ENCODE assay signal across 8 cellular contexts in the genomic region with DNA sequence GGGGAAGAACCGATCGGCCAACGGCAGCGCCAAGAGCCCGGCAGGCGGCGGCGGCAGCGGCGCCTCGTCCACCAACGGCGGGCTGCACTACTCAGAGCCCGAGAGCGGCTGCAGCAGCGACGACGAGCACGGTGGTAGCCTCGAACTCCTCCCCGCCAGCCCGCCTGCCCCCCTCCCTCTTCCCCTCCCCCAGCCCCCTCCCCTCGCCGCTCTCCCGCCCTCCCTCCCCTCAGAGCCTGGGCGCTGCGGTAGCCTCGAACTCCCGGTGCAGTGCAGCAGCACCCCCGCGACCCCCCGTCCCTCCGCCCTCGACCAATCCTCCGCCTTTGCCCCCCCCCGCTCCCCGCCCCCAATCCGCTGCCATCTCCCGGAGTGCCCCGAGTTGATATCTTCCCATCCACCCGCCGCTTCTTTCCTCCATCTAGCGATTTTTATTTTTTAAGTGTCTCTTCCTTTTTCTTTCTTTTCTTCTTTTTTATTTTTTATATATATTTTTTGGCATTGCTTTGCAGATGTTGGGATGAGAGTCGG. TPM values are rescaled to one million over a fixed set of nuclear protein-coding genes. Genes with fewer than 3 reads are reported as not detected.
DNase-seq lines count a peak whose midpoint lies in the region; ATAC-seq and TF ChIP-seq lines count a peak whose summit lies in the region.

No MANE protein-coding gene starts in this region.

- H3K9ac ChIP-seq in endodermal cell (ENCODE audit: extremely low read depth, low read length, poor library complexity, severe bottlenecking) (peak overlapping the region; percentile 83), stomach smooth muscle (ENCODE audit: low read length in 2 of 2) (peak overlapping the region; percentile 71 to 77)

- H3K36me3 Mint-ChIP-seq in endodermal cell (ENCODE audit: low read depth): peaks cover 28% of the 10 kb centered on the region

- POLR2A ChIA-PET in BJ (lab: Charles Lee): no interaction called here

- H3K27ac Mint-ChIP-seq in endodermal cell: peak overlapping the region; percentile 88

- H3K36me3 ChIP-seq in BJ (ENCODE audit: control insufficient read depth, insufficient read depth, low read length): no peaks in the 10 kb centered on the region
- H3K36me3 ChIP-seq in WERI-Rb-1: peaks cover 29% of the 10 kb centered on the region
- H3K36me3 ChIP-seq in endodermal cell (ENCODE audit: control insufficient read depth, insufficient read depth, low read length): peaks cover 27% of the 10 kb centered on the region
- peaks cover 0 to 2% of the 10 kb centered on the region in 2 donors for H3K36me3 ChIP-seq in stomach smooth muscle (ENCODE audit: control insufficient read depth in 2 of 2, insufficient read depth in 2 of 2, low read length in 2 of 2)

- H3K4me3 Mint-ChIP-seq in endodermal cell: peak overlapping the region; percentile 85

- H3K4me1 Mint-ChIP-seq in endodermal cell: peaks cover 23% of the 10 kb centered on the region

- H3K9me3 Mint-ChIP-seq in endodermal cell: no peaks in the 10 kb centered on the region

- no peak for DNase-seq in BJ (ENCODE audit: low read depth)
- peak; percentile 53 to 58 for DNase-seq in Kasumi-1 (lab: John Stamatoyannopoulos, UW)
- DNase-seq in WERI-Rb-1: peak; percentile 89
- no peak for DNase-seq in endodermal cell
- DNase-seq in superior temporal gyrus (ENCODE audit: extremely low spot score): no peak

- peak overlapping the region; percentile 99 for H3K4me3 ChIP-seq in BJ (ENCODE audit: low read depth, low read length)
- H3K4me3 ChIP-seq in WERI-Rb-1 (ENCODE audit: low read depth, low read length): peak overlapping the region; percentile 92
- peak overlapping the region; percentile 95 for H3K4me3 ChIP-seq in endodermal cell (ENCODE audit: low read length)
- peak overlapping the region; percentile 78 for H3K4me3 ChIP-seq in mononuclear cell (ENCODE audit: low read length)
- H3K4me3 ChIP-seq in stomach smooth muscle (ENCODE audit: low read length in 2 of 2): peak overlapping the region; percentile 90

- 0% methylated on average over 3 to 33 of the region's 44 CpGs for WGBS in endodermal cell (ENCODE audit: insufficient coverage in 1 of 2, insufficient read length in 1 of 2), 2 experiments

- peak; percentile 6 for ATAC-seq in GM18861 (IDR thresholded peaks at IDR 0.05; ENCODE audit: unreplicated experiment)

- H3K9me3 ChIP-seq in WERI-Rb-1 (ENCODE audit: severe bottlenecking): no peaks in the 10 kb centered on the region
- no peaks in the 10 kb centered on the region for H3K9me3 ChIP-seq in endodermal cell (ENCODE audit: control insufficient read depth, low read length)
- no peaks in the 10 kb centered on the region for H3K9me3 ChIP-seq in mononuclear cell (ENCODE audit: low read depth, low read length)
- no peaks in the 10 kb centered on the region for H3K9me3 ChIP-seq in stomach smooth muscle (ENCODE audit: control insufficient read depth in 2 of 2, low read length in 2 of 2)

- CTCF ChIA-PET in BJ (lab: Yijun Ruan, JAX): no interaction called here

- H3K27ac ChIP-seq in WERI-Rb-1 (peak overlapping the region; percentile 100), endodermal cell (ENCODE audit: low read depth, low read length) (peak overlapping the region; percentile 92), stomach smooth muscle (ENCODE audit: low read length) (peak overlapping the region; percentile 98)

- no peak for TF ChIP-seq CTCF in BJ (IDR thresholded peaks at IDR 0.05; ENCODE audit: insufficient read depth, low read depth, low read length)
- TF ChIP-seq CTCF in WERI-Rb-1 (IDR thresholded peaks at IDR 0.05; ENCODE audit: low read depth, low read length): no peak
- TF ChIP-seq CTCF in endodermal cell (conservative IDR thresholded peaks at IDR 0.05): no peak

- no peaks in the 10 kb centered on the region for H3K27me3 ChIP-seq in BJ (ENCODE audit: control insufficient read depth, insufficient read depth, low read length)
- no peaks in the 10 kb centered on the region for H3K27me3 ChIP-seq in WERI-Rb-1 (ENCODE audit: insufficient read depth, low read depth, severe bottlenecking)
- no peaks in the 10 kb centered on the region for H3K27me3 ChIP-seq in endodermal cell (ENCODE audit: control insufficient read depth, insufficient read depth, low read length, poor library complexity, severe bottlenecking)
- no peaks in the 10 kb centered on the region for H3K27me3 ChIP-seq in mononuclear cell (ENCODE audit: insufficient read depth, low read length)
- no peaks in the 10 kb centered on the region for H3K27me3 ChIP-seq in stomach smooth muscle (ENCODE audit: control insufficient read depth in 1 of 2, insufficient read depth in 2 of 2, low read length in 2 of 2)

- H3K4me1 ChIP-seq in endodermal cell (ENCODE audit: control insufficient read depth, insufficient read depth, low read length): peaks cover 6% of the 10 kb centered on the region
- peaks cover 15% of the 10 kb centered on the region for H3K4me1 ChIP-seq in mononuclear cell (ENCODE audit: insufficient read depth, low read length)
- peaks cover 17% of the 10 kb centered on the region for H3K4me1 ChIP-seq in stomach smooth muscle (ENCODE audit: control insufficient read depth, insufficient read depth, low read length)

- no peaks in the 10 kb centered on the region for H3K27me3 Mint-ChIP-seq in endodermal cell (ENCODE audit: insufficient read depth)

RNA-seq across cellular contexts. Expression of gene RCOR3, which starts 0.5 kb away (rescaled TPM):
- 27.7 and 36.3 TPM in 2 replicates for polyA plus RNA-seq in BJ (2011; rRNA removed)
- 36.6 and 47.5 TPM in 2 replicates for polyA minus RNA-seq in BJ (2011; rRNA and poly(A)+ RNA removed)
- 100 to 1,000 TPM; 133 to 134 TPM for total RNA-seq in endodermal cell
- 48.1 TPM for polyA plus RNA-seq in endodermal cell (2013, experiment 1 of 2)
- polyA plus RNA-seq in endodermal cell (2013, experiment 2 of 2): 41.5 TPM
- 53.4 TPM for total RNA-seq in mononuclear cell

Comparison
In these comparisons a context has a peak if more than half of its experiments do, and no peak if none do; other contexts are left out.
1. DNase-seq: peak in Kasumi-1 (2 of 2) and WERI-Rb-1 (single experiment); none in BJ (single experiment), endodermal cell (single experiment) and superior temporal gyrus (single experiment).
2. Peak in every context shown above with its lines, with median percentiles within 50 percentile points of each other: H3K4me3 ChIP-seq and H3K27ac ChIP-seq.